ENCODE assay signal across 7 cellular contexts in the genomic region with DNA sequence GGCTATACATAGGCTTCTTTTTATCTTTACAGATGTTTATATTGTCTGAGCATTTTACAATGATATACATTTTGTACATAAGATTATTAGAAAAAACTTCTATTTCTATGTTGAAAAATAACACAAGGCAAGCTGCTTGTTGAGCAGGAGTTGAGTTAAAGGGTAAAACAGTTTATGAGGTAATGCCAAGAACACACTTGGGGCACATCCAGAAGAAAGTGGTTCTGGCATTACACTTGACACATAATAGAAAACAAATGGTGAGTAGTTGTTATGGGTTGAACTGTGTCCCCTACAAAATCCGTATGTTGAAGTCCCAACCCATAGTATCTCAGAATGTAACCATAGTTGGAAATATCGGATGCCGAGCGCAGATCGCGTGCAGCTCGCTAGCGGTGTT.
"Had no signal": no experiment of that assay in that cellular context is flagged by ENCODE, and none has a peak within 500 bp of the region (broad histone marks: within the 10 kb centered on the region; RNA-seq: fewer than 3 reads in every experiment).

No MANE protein-coding gene starts in this region.

- DNase-seq: GM23248, GOT3, HFFc6, KBM-7 had no signal

- H3K9me3 ChIP-seq: HAP-1 had no signal

- H3K4me3 ChIP-seq: GM23248, HAP-1 had no signal

- H3K36me3 Mint-ChIP-seq: IgD-negative memory B cell had no signal

- H3K27ac ChIP-seq: GM23248, HL-60 had no signal

- H2AFZ ChIP-seq: GM23248 had no signal

- H3K4me1 ChIP-seq: HAP-1 had no signal

- H3K36me3 ChIP-seq: HAP-1 had no signal

- H3K27me3 Mint-ChIP-seq: IgD-negative memory B cell had no signal

- H3K27ac Mint-ChIP-seq: HFFc6, IgD-negative memory B cell had no signal

- H3K4me1 Mint-ChIP-seq: IgD-negative memory B cell had no signal

- H3K9ac ChIP-seq: GM23248 had no signal

- H3K4me3 Mint-ChIP-seq: HFFc6, IgD-negative memory B cell had no signal
